ENCODE assay signal across 8 cellular contexts in the genomic region with DNA sequence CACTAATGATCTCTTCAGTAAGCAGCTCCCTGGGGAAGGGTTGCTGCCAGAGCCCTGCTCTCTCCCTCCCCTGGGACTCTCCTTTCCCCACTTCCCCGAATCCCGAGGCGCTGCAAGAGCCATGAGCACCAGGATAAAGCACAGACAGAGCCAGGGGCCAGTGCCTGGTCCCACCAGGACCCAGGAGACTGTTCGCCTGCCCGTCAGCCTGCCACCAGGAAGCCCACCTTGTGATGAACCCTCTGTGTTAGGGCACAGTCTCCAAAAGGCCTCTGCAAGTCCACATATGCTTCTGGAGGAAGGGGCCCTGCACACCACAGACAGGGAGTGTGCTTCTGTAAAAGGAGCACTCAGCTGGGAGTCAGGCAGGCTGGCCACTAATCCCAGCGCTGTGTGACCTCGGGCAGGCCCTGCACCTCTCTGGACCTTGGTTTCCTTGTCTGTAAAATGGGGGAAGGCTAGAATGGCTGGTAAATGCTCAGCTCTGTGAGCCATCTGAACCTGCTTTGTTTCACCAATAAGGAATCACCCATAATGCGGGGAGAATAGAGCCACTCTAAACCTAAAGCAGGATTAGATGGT.
DNase-seq lines count a peak whose midpoint lies in the region; ATAC-seq, FAIRE-seq and TF ChIP-seq lines count a peak whose summit lies in the region.
"Not testable (repeated sequence)": the region's sequence is repeated elsewhere in the genome, so short reads cannot be mapped to it uniquely, and the experiment has no call there.

No MANE protein-coding gene starts in this region.

- not testable (repeated sequence) for H3K79me2 ChIP-seq in K562 (ENCODE audit: control insufficient read depth, insufficient read depth, low read length)

- not testable (repeated sequence) for TF ChIP-seq CTCF in A549 (IDR thresholded peaks at IDR 0.05); K562 (IDR thresholded peaks at IDR 0.05 in 2 of 3, conservative IDR thresholded peaks at IDR 0.05 in 1 of 3; ENCODE audit: insufficient read depth in 2 of 3, low read depth in 1 of 3, low read length in 3 of 3); mucosa of descending colon (IDR thresholded peaks at IDR 0.05)

- H4K20me1 ChIP-seq in K562 (replicated peaks; ENCODE audit: control insufficient read depth, insufficient read depth, low read length), result peaks cover 16% of the 10 kb centered on the region

- intact Hi-C loops in K562 (cut with micrococcal nuclease); mucosa of descending colon (cut with DNase I, micrococcal nuclease): not testable (repeated sequence)

- not testable (repeated sequence) for BruUV-seq in K562 (replicated peaks; lab: Mats Ljungman, UMichigan)

- TF ChIP-seq POLR2A in A549 (IDR thresholded peaks at IDR 0.05; ENCODE audit: low read length); K562 (conservative IDR thresholded peaks at IDR 0.05): not testable (repeated sequence)

- not testable (repeated sequence) for TF ChIP-seq RAD21 in A549 (conservative IDR thresholded peaks at IDR 0.05 in 1 of 2, IDR thresholded peaks at IDR 0.05 in 1 of 2); K562 (CRISPR knock-in tag; conservative IDR thresholded peaks at IDR 0.05 in 1 of 2, IDR thresholded peaks at IDR 0.05 in 1 of 2)

- H2AFZ ChIP-seq in K562 (ENCODE audit: low read depth, low read length), result not testable (repeated sequence)

- not testable (repeated sequence) for ATAC-seq in A549, K562, mucosa of descending colon

- H3K4me3 ChIP-seq in A549, K562, mucosa of descending colon: not testable (repeated sequence)

- POLR2A ChIA-PET in A549 (lab: Yijun Ruan, JAX), result not testable (repeated sequence)
- POLR2A ChIA-PET in K562 (lab: Yijun Ruan, JAX), result interaction anchor here (0.6 kb wide), 1 partner anchor 1676 kb away, joined by 3 read pairs; no protein-coding TSS in a partner anchor

- not testable (repeated sequence) for TF ChIP-seq EP300 in A549 (IDR thresholded peaks at IDR 0.05); K562 (IDR thresholded peaks at IDR 0.05; ENCODE audit: low read length)

- not testable (repeated sequence) for DNase-seq in A549 (ENCODE audit: low read depth in 1 of 2, low spot score in 1 of 2); K562 (ENCODE audit: extremely low read depth in 1 of 4, low spot score in 3 of 4); urothelium cell line (ENCODE audit: low spot score)
- DNase-seq in DMS153 treated with DMSO at 0.1 percent for 48 hours (lab: John Stamatoyannopoulos, UW; ENCODE audit: unreplicated experiment) (peak; percentile 0), NCI-H2107 (lab: John Stamatoyannopoulos, UW) (peak; percentile 42), NCI-H69 (lab: John Stamatoyannopoulos, UW) (peak; percentile 35), islet precursor cell (peak; percentile 52), mucosa of descending colon (peak in 2 of 3 donors; percentile 14 to 28)

- H3K36me3 ChIP-seq in K562 (ENCODE audit: control insufficient read depth, insufficient read depth, low read length); mucosa of descending colon (ENCODE audit: low read depth): not testable (repeated sequence)

- H3K27ac ChIP-seq in A549; K562 (ENCODE audit: extremely low read depth, low read depth, low read length): not testable (repeated sequence)

- 73% methylated on average over 6 of the region's 8 CpGs for WGBS in A549 (ENCODE audit: missing lambda C conversion rate)
- WGBS in K562 (ENCODE audit: insufficient coverage, low coverage, missing lambda C conversion rate), result 3% methylated on average over 8 of the region's 8 CpGs

- in situ Hi-C loops in K562 (cut with MboI), result not testable (repeated sequence)

- FAIRE-seq in A549 (lab: Jason Lieb, UNC), result peak; percentile 92
- FAIRE-seq in K562 (lab: Jason Lieb, UNC), result peak; percentile 42
- peak; percentile 89 for FAIRE-seq in urothelium cell line (lab: Jason Lieb, UNC)

- CTCF ChIA-PET in A549 (lab: Yijun Ruan, JAX); K562 (lab: Yijun Ruan, JAX; ENCODE audit: low intra/inter-chr PET ratio): not testable (repeated sequence)

- H3K9me1 ChIP-seq in K562 (ENCODE audit: control insufficient read depth, insufficient read depth, low read length), result not testable (repeated sequence)

- H3K9ac ChIP-seq in K562 (ENCODE audit: insufficient read depth in 1 of 2, low read depth in 2 of 2, low read length in 2 of 2), result not testable (repeated sequence)

- peaks cover 6 to 64% of the 10 kb centered on the region in 2 experiments; a peak in 4 of 5 replicates for H3K27me3 ChIP-seq in K562 (ENCODE audit: control insufficient read depth in 2 of 2, insufficient read depth in 2 of 2, low read length in 2 of 2)

- not testable (repeated sequence) for H3K4me2 ChIP-seq in A549; K562 (ENCODE audit: insufficient read depth, low read length)

- H3K4me1 ChIP-seq in A549; mucosa of descending colon (ENCODE audit: low read depth): not testable (repeated sequence)
- H3K4me1 ChIP-seq in K562 (replicated peaks in 1 of 2; ENCODE audit: control insufficient read depth in 2 of 2, insufficient read depth in 2 of 2, low read length in 2 of 2), result peaks cover 0 to 24% of the 10 kb centered on the region in 2 experiments; a peak in 2 of 5 replicates

- not testable (repeated sequence) for H3K9me3 ChIP-seq in A549; K562 (replicated peaks; ENCODE audit: control insufficient read depth, insufficient read depth, low read depth, low read length); mucosa of descending colon
